In the genomic region with DNA sequence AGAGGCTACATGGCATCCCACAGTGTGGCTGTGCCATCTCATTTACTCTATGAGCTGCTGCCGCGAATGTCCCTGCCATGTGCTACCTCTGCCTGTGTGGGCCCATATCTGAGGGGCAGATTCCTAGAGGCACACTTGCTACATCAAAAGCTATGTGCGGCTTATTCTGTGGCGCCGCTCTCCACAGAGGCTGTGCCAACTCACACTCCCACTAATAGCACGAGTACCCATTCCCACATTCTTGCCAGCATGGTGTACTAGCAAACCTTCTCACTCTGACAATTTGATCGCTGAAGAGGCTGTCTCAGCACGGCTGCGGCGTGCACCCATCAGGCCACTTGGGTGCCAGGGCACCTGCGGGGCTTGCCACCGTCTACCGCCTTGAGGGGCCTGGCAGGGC, we compare ENCODE assay signal across 32 cellular contexts. TPM values are rescaled to one million over a fixed set of nuclear protein-coding genes. Genes with fewer than 3 reads are reported as not detected.
"Had no signal": no experiment of that assay in that cellular context is flagged by ENCODE, and none has a peak within 500 bp of the region (broad histone marks: within the 10 kb centered on the region; RNA-seq: fewer than 3 reads in every experiment).

No MANE protein-coding gene starts in this region.

- ATAC-seq: activated CD4-positive, CD25-positive, alpha-beta regulatory T cell treated with anti-CD3 and anti-CD28 coated beads, Interleukin-2, amount 50 U/mL, for 24 hours; heart right ventricle; pancreas had no signal

- H3K27me3 ChIP-seq: breast epithelium, esophagus squamous epithelium, heart right ventricle, pancreas, right atrium auricular region, tibial nerve had no signal

- H3K4me1 ChIP-seq: breast epithelium, esophagus squamous epithelium, pancreas, psoas muscle, right atrium auricular region, tibial nerve had no signal

- H3K4me3 ChIP-seq: breast epithelium, esophagus squamous epithelium, heart right ventricle, lung, pancreas, psoas muscle, right atrium auricular region, tibial nerve had no signal

- H3K27me3 Mint-ChIP-seq: naive B cell had no signal

- H3K36me3 ChIP-seq: breast epithelium, esophagus squamous epithelium, pancreas, WERI-Rb-1 had no signal

- FAIRE-seq: colon, endometrium, pancreas had no signal

- H3K27ac ChIP-seq: breast epithelium, epithelial cell of prostate, esophagus squamous epithelium, heart right ventricle, pancreas, psoas muscle, right atrium auricular region, tibial nerve, WERI-Rb-1 had no signal

- H3K9me3 ChIP-seq: breast epithelium, esophagus squamous epithelium, pancreas, psoas muscle, right atrium auricular region had no signal

- H3K27ac Mint-ChIP-seq: activated T-helper 1 cell treated with anti-CD3 and anti-CD28 coated beads, Interleukin-12 subunit alpha, Interleukin-12 subunit beta, Interleukin-2, Interleukin-4 antibody, amounts not matched to agents 30 ng/mL and 10 ng/mL and 1 ng/mL, durations not matched to agents 14 hours and 24 hours and 36 hours; nephron progenitor cell; T-helper 1 cell treated with Interleukin-12 subunit alpha and Interleukin-12 subunit beta and Interleukin-4 antibody, amounts not matched to agents 30 μg/mL and 1 μg/mL, for 36 hours had no signal

- H3K4me3 Mint-ChIP-seq: activated T-helper 1 cell treated with anti-CD3 and anti-CD28 coated beads, Interleukin-12 subunit alpha, Interleukin-12 subunit beta, Interleukin-2, Interleukin-4 antibody, amounts not matched to agents 30 ng/mL and 10 ng/mL and 1 ng/mL, durations not matched to agents 14 hours and 24 hours and 36 hours; naive B cell; nephron progenitor cell; T-helper 1 cell treated with Interleukin-12 subunit alpha and Interleukin-12 subunit beta and Interleukin-4 antibody, amounts not matched to agents 30 μg/mL and 1 μg/mL, for 36 hours had no signal

- DNase-seq: activated CD4-positive, alpha-beta T cell treated with anti-CD3 and anti-CD28 coated beads for 48 hours; activated CD4-positive, alpha-beta T cell treated with anti-CD3 and anti-CD28 coated beads, Interleukin-2, amount 50 U/mL, for 48 hours; activated CD8-positive, alpha-beta memory T cell treated with anti-CD3 and anti-CD28 coated beads for 24 hours; activated gamma-delta T cell; activated naive CD4-positive, alpha-beta T cell treated with anti-CD3 and anti-CD28 coated beads, Interleukin-2, amount 50 U/mL, for 16 hours; activated T-cell treated with anti-CD3 and anti-CD28 coated beads, Interleukin-2, amount 50 U/mL, for 1 hour; dermis blood vessel endothelial cell; effector CD8-positive, alpha-beta T cell; esophagus squamous epithelium; foreskin melanocyte; heart right ventricle; mesendoderm; naive B cell; nephron progenitor cell; pancreas; psoas muscle; stimulated activated CD4-positive, alpha-beta T cell treated with anti-CD3 and anti-CD28 coated beads, Interleukin-15, amount 100 ng/mL, for 24 hours; stimulated activated CD4-positive, alpha-beta T cell treated with anti-CD3 and anti-CD28 coated beads, Interleukin-2, amount 100 ng/mL, for 24 hours; stimulated activated naive CD4-positive, alpha-beta T cell; T1000; WERI-Rb-1 had no signal

RNA-seq across cellular contexts. Expression of a gene that starts 31.2 kb away (rescaled TPM):
- total RNA-seq: dermis blood vessel endothelial cell, kidney epithelial cell had no signal
